2 cellular contexts compared by ENCODE assay signal in the genomic region with DNA sequence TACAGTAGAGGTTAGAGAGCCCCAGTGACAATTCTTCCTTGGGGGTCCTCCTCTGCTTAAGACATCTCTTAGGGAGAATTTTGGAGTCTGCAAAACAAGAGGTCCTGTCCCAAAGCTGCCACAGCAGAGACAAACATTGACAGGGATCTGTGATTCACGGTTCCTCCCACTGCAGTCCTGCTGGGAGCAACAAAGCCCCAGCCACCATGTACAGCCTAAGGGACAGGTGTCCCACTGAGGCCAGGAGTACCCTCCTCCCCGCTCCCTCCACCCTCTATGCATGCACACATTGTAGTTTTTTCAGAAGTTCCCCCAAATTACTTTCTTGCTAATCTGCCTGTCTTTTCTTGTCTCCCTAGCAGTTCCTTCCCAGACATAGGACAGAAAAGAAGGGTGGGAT.
TF ChIP-seq lines count a peak whose summit lies in the region.

No MANE protein-coding gene starts in this region.

TF ChIP-seq in IMR-90, 13 proteins besides CTCF, POLR2A, EP300 and RAD21:
- TF ChIP-seq RFX5 (IDR thresholded peaks at IDR 0.05; ENCODE audit: low read depth, low read length) (no peak), USF2 (IDR thresholded peaks at IDR 0.05; ENCODE audit: low read depth, low read length) (no peak), MAZ (IDR thresholded peaks at IDR 0.05; ENCODE audit: borderline replicate concordance, low read depth, low read length) (no peak), FOS (IDR thresholded peaks at IDR 0.05; ENCODE audit: low read depth, low read length) (no peak), SMC3 (IDR thresholded peaks at IDR 0.05; ENCODE audit: low read depth, low read length) (no peak), MXI1 (IDR thresholded peaks at IDR 0.05; ENCODE audit: borderline replicate concordance, low read depth, low read length) (no peak), CEBPB (IDR thresholded peaks at IDR 0.05; ENCODE audit: low read depth, low read length) (no peak), NFE2L2 (IDR thresholded peaks at IDR 0.05; ENCODE audit: low read depth, low read length) (no peak), BHLHE40 (IDR thresholded peaks at IDR 0.05; ENCODE audit: low read depth, low read length) (no peak)
- TF ChIP-seq, protein P1, sequence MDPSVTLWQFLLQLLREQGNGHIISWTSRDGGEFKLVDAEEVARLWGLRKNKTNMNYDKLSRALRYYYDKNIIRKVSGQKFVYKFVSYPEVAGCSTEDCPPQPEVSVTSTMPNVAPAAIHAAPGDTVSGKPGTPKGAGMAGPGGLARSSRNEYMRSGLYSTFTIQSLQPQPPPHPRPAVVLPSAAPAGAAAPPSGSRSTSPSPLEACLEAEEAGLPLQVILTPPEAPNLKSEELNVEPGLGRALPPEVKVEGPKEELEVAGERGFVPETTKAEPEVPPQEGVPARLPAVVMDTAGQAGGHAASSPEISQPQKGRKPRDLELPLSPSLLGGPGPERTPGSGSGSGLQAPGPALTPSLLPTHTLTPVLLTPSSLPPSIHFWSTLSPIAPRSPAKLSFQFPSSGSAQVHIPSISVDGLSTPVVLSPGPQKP (IDR thresholded peaks at IDR 0.05; ENCODE audit: borderline replicate concordance, low read depth, low read length), result no peak
TF ChIP-seq in IMR-90: peak in this region for 0.

TF ChIP-seq in SK-N-SH, 30 proteins besides CTCF, POLR2A, EP300 and RAD21:
- TF ChIP-seq ELF1 (IDR thresholded peaks at IDR 0.05), result no peak
- TF ChIP-seq GATA2 (CRISPR knock-in tag; IDR thresholded peaks at IDR 0.05), result no peak
- no peak for TF ChIP-seq TAF1 (IDR thresholded peaks at IDR 0.05; ENCODE audit: borderline replicate concordance, low read depth, low read length)
- no peak for TF ChIP-seq RXRA (IDR thresholded peaks at IDR 0.05; ENCODE audit: borderline replicate concordance, low read depth)
- TF ChIP-seq IRF3 (IDR thresholded peaks at IDR 0.05; ENCODE audit: low read depth, low read length), result no peak
